ENCODE assay signal across 1 cellular context in genomic region chr4:73859614-73860088, GRCh38.
TF ChIP-seq lines count a peak whose summit lies in the region.

No MANE protein-coding gene starts in this region.

TF ChIP-seq in IMR-90, 13 proteins besides CTCF, POLR2A, EP300 and RAD21:
- TF ChIP-seq USF2 (IDR thresholded peaks at IDR 0.05; ENCODE audit: low read depth, low read length): no peak
- no peak for TF ChIP-seq CEBPB (IDR thresholded peaks at IDR 0.05; ENCODE audit: low read depth, low read length)
- no peak for TF ChIP-seq CHD1 (IDR thresholded peaks at IDR 0.05; ENCODE audit: low read depth, low read length)
- TF ChIP-seq FOS (IDR thresholded peaks at IDR 0.05; ENCODE audit: low read depth, low read length): 0 out of 2 replicates have a peak, but pooled peaks have one; percentile 39
- TF ChIP-seq NFE2L2 (IDR thresholded peaks at IDR 0.05; ENCODE audit: low read depth, low read length): no peak
- TF ChIP-seq MAFK (IDR thresholded peaks at IDR 0.05; ENCODE audit: low read depth, low read length): peak; percentile 21; the same call in 1 of the 2 replicates
- TF ChIP-seq RFX5 (IDR thresholded peaks at IDR 0.05; ENCODE audit: low read depth, low read length): no peak
- TF ChIP-seq BHLHE40 (IDR thresholded peaks at IDR 0.05; ENCODE audit: low read depth, low read length): peak; percentile 43; the same call in 1 of the 2 replicates
- no peak for TF ChIP-seq MXI1 (IDR thresholded peaks at IDR 0.05; ENCODE audit: borderline replicate concordance, low read depth, low read length)
- no peak for TF ChIP-seq RCOR1 (IDR thresholded peaks at IDR 0.05; ENCODE audit: insufficient replicate concordance, low read length)
- TF ChIP-seq SMC3 (IDR thresholded peaks at IDR 0.05; ENCODE audit: low read depth, low read length): no peak
- no peak for TF ChIP-seq ELK1 (IDR thresholded peaks at IDR 0.05; ENCODE audit: borderline replicate concordance, low read depth, low read length)
